In the genomic region with DNA sequence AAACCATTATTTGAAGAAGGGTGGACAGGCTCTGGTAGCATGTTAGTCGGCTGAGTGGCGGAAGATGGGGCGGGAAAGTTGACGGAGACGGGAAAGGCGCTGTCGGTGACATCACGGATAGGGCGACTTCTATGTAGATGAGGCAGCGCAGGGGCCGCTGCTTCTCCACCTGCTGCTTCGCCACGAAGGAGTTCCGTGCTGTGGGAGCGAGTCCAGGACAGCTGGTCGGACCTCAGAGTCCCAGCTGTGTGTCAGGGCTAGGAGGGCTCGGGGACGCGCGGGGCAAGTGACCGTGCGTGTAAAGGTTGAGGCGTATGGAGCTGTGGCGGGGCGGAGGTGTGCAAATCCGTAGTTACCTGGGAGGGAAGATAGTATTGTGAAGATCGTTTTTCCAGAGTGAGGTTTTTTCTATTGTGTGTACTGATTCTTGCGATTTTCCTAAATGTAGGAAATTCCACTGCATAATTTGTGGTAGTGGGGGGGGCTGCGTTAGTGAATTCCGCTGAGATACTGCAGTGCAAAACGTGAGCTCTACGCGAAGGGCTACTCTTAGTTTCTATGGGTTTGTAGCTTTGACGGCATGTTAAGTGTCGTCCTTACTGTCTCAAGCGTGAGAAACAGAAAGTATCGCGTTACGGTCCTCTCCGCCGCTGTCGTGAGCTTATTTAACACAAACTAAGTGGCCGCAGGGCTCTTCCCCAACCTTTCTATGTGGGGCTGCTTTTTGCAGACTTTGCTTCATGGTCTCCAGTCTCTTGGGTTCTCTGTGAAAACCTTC, we compare ENCODE assay signal across 1 cellular context.
A peak's percentile ranks its signal among the peaks of the same experiment; 100 is the strongest.
TF ChIP-seq lines count a peak whose summit lies in the region.

No MANE protein-coding gene starts in this region.

TF ChIP-seq in HEK293, 187 proteins besides CTCF, POLR2A, EP300 and RAD21 (continued from another document):
- TF ChIP-seq GFI1B (tag by site-specific recombination; IDR thresholded peaks at IDR 0.05), result peak; percentile 72
- TF ChIP-seq BCL11A (tag by site-specific recombination; IDR thresholded peaks at IDR 0.05; ENCODE audit: low read depth), result 0 out of 2 replicates have a peak, but pooled peaks have one; percentile 76
- peak; percentile 77 for TF ChIP-seq ZNF843 (tag by site-specific recombination; IDR thresholded peaks at IDR 0.05)
- peak; percentile 99 for TF ChIP-seq IKZF3 (tag by site-specific recombination; IDR thresholded peaks at IDR 0.05)
- peak; percentile 45; the same call in 1 of the 2 replicates for TF ChIP-seq ZNF837 (tag by site-specific recombination; IDR thresholded peaks at IDR 0.05)
- peak; percentile 77 for TF ChIP-seq ZBTB20 (tag by site-specific recombination; IDR thresholded peaks at IDR 0.05)
- peak; percentile 85 for TF ChIP-seq ZSCAN30 (tag by site-specific recombination; IDR thresholded peaks at IDR 0.05)
- peak; percentile 98 for TF ChIP-seq ZXDB (tag by site-specific recombination; IDR thresholded peaks at IDR 0.05)
- TF ChIP-seq ZNF785 (tag by site-specific recombination; IDR thresholded peaks at IDR 0.05), result peak; percentile 70; the same call in 1 of the 2 replicates
- peak; percentile 76; the same call in 1 of the 2 replicates for TF ChIP-seq TRIM28 (IDR thresholded peaks at IDR 0.05; ENCODE audit: borderline replicate concordance, low read length)
- peak; percentile 67; the same call in 1 of the 2 replicates for TF ChIP-seq ZBTB1 (tag by site-specific recombination; IDR thresholded peaks at IDR 0.05)
- 0 out of 2 replicates have a peak, but pooled peaks have one; percentile 45 for TF ChIP-seq KLF16 (tag by site-specific recombination; IDR thresholded peaks at IDR 0.05)
- TF ChIP-seq ZNF155 (tag by site-specific recombination; IDR thresholded peaks at IDR 0.05), result no peak
- no peak for TF ChIP-seq TCF7L2 (IDR thresholded peaks at IDR 0.05; ENCODE audit: borderline replicate concordance, low read depth, low read length)
- peak; percentile 73 for TF ChIP-seq ZBTB8A (tag by site-specific recombination; IDR thresholded peaks at IDR 0.05)
- TF ChIP-seq, protein P1, sequence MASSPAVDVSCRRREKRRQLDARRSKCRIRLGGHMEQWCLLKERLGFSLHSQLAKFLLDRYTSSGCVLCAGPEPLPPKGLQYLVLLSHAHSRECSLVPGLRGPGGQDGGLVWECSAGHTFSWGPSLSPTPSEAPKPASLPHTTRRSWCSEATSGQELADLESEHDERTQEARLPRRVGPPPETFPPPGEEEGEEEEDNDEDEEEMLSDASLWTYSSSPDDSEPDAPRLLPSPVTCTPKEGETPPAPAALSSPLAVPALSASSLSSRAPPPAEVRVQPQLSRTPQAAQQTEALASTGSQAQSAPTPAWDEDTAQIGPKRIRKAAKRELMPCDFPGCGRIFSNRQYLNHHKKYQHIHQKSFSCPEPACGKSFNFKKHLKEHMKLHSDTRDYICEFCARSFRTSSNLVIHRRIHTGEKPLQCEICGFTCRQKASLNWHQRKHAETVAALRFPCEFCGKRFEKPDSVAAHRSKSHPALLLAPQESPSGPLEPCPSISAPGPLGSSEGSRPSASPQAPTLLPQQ (tag by site-specific recombination; IDR thresholded peaks at IDR 0.05), result peak; percentile 82
- peak; percentile 98 for TF ChIP-seq ZNF629 (tag by site-specific recombination; IDR thresholded peaks at IDR 0.05)
- TF ChIP-seq, protein P2, sequence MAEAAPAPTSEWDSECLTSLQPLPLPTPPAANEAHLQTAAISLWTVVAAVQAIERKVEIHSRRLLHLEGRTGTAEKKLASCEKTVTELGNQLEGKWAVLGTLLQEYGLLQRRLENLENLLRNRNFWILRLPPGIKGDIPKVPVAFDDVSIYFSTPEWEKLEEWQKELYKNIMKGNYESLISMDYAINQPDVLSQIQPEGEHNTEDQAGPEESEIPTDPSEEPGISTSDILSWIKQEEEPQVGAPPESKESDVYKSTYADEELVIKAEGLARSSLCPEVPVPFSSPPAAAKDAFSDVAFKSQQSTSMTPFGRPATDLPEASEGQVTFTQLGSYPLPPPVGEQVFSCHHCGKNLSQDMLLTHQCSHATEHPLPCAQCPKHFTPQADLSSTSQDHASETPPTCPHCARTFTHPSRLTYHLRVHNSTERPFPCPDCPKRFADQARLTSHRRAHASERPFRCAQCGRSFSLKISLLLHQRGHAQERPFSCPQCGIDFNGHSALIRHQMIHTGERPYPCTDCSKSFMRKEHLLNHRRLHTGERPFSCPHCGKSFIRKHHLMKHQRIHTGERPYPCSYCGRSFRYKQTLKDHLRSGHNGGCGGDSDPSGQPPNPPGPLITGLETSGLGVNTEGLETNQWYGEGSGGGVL (tag by site-specific recombination; IDR thresholded peaks at IDR 0.05), result peak; percentile 64
- peak; percentile 94 for TF ChIP-seq ZNF366 (tag by site-specific recombination; conservative IDR thresholded peaks at IDR 0.05)
- peak; percentile 88 for TF ChIP-seq ZNF660 (tag by site-specific recombination; IDR thresholded peaks at IDR 0.05)
- TF ChIP-seq, protein P3, sequence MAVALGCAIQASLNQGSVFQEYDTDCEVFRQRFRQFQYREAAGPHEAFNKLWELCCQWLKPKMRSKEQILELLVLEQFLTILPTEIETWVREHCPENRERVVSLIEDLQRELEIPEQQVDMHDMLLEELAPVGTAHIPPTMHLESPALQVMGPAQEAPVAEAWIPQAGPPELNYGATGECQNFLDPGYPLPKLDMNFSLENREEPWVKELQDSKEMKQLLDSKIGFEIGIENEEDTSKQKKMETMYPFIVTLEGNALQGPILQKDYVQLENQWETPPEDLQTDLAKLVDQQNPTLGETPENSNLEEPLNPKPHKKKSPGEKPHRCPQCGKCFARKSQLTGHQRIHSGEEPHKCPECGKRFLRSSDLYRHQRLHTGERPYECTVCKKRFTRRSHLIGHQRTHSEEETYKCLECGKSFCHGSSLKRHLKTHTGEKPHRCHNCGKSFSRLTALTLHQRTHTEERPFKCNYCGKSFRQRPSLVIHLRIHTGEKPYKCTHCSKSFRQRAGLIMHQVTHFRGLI (tag by site-specific recombination; IDR thresholded peaks at IDR 0.05), result no peak
- peak; percentile 77; the same call in 1 of the 2 replicates for TF ChIP-seq ZNF610 (tag by site-specific recombination; IDR thresholded peaks at IDR 0.05; ENCODE audit: borderline replicate concordance)
- peak; percentile 100 for TF ChIP-seq ZNF600 (tag by site-specific recombination; IDR thresholded peaks at IDR 0.05)
- peak; percentile 77 for TF ChIP-seq ZNF335 (tag by site-specific recombination; conservative IDR thresholded peaks at IDR 0.05)
- TF ChIP-seq, protein P4, sequence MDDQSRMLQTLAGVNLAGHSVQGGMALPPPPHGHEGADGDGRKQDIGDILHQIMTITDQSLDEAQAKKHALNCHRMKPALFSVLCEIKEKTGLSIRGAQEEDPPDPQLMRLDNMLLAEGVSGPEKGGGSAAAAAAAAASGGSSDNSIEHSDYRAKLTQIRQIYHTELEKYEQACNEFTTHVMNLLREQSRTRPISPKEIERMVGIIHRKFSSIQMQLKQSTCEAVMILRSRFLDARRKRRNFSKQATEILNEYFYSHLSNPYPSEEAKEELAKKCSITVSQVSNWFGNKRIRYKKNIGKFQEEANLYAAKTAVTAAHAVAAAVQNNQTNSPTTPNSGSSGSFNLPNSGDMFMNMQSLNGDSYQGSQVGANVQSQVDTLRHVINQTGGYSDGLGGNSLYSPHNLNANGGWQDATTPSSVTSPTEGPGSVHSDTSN (CRISPR knock-in tag; IDR thresholded peaks at IDR 0.05), result no peak
- peak; percentile 99 for TF ChIP-seq SCRT2 (tag by site-specific recombination; IDR thresholded peaks at IDR 0.05)
- peak; percentile 80 for TF ChIP-seq ZNF341 (tag by site-specific recombination; IDR thresholded peaks at IDR 0.05; ENCODE audit: low read depth)
- no peak for TF ChIP-seq ZNF354C (tag by site-specific recombination; IDR thresholded peaks at IDR 0.05; ENCODE audit: borderline replicate concordance, low read depth)
- peak; percentile 42; the same call in 1 of the 2 replicates for TF ChIP-seq ZNF792 (tag by site-specific recombination; IDR thresholded peaks at IDR 0.05)
- peak; percentile 36; the same call in 1 of the 2 replicates for TF ChIP-seq OSR2 (tag by site-specific recombination; IDR thresholded peaks at IDR 0.05)
- peak; percentile 35; the same call in 1 of the 2 replicates for TF ChIP-seq ZNF558 (tag by site-specific recombination; IDR thresholded peaks at IDR 0.05)
- TF ChIP-seq, protein P5, sequence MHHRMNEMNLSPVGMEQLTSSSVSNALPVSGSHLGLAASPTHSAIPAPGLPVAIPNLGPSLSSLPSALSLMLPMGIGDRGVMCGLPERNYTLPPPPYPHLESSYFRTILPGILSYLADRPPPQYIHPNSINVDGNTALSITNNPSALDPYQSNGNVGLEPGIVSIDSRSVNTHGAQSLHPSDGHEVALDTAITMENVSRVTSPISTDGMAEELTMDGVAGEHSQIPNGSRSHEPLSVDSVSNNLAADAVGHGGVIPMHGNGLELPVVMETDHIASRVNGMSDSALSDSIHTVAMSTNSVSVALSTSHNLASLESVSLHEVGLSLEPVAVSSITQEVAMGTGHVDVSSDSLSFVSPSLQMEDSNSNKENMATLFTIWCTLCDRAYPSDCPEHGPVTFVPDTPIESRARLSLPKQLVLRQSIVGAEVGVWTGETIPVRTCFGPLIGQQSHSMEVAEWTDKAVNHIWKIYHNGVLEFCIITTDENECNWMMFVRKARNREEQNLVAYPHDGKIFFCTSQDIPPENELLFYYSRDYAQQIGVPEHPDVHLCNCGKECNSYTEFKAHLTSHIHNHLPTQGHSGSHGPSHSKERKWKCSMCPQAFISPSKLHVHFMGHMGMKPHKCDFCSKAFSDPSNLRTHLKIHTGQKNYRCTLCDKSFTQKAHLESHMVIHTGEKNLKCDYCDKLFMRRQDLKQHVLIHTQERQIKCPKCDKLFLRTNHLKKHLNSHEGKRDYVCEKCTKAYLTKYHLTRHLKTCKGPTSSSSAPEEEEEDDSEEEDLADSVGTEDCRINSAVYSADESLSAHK (tag by site-specific recombination; IDR thresholded peaks at IDR 0.05), result peak; percentile 59; the same call in 1 of the 2 replicates
- TF ChIP-seq ZNF280D (tag by site-specific recombination; IDR thresholded peaks at IDR 0.05), result no peak
- TF ChIP-seq KLF10 (tag by site-specific recombination; IDR thresholded peaks at IDR 0.05), result peak; percentile 90; the same call in 1 of the 2 replicates
- no peak for TF ChIP-seq ZNF621 (tag by site-specific recombination; IDR thresholded peaks at IDR 0.05)
- TF ChIP-seq ZNF501 (tag by site-specific recombination; IDR thresholded peaks at IDR 0.05), result peak; percentile 86
- TF ChIP-seq, protein P6, sequence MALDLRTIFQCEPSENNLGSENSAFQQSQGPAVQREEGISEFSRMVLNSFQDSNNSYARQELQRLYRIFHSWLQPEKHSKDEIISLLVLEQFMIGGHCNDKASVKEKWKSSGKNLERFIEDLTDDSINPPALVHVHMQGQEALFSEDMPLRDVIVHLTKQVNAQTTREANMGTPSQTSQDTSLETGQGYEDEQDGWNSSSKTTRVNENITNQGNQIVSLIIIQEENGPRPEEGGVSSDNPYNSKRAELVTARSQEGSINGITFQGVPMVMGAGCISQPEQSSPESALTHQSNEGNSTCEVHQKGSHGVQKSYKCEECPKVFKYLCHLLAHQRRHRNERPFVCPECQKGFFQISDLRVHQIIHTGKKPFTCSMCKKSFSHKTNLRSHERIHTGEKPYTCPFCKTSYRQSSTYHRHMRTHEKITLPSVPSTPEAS (tag by site-specific recombination; IDR thresholded peaks at IDR 0.05), result peak; percentile 49; the same call in 1 of the 2 replicates
- TF ChIP-seq ZNF157 (tag by site-specific recombination; IDR thresholded peaks at IDR 0.05), result no peak
- TF ChIP-seq, protein P7, sequence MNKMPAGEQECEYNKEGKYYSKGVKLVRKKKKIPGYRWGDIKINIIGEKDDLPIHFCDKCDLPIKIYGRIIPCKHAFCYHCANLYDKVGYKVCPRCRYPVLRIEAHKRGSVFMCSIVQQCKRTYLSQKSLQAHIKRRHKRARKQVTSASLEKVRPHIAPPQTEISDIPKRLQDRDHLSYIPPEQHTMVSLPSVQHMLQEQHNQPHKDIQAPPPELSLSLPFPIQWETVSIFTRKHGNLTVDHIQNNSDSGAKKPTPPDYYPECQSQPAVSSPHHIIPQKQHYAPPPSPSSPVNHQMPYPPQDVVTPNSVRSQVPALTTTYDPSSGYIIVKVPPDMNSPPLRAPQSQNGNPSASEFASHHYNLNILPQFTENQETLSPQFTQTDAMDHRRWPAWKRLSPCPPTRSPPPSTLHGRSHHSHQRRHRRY (tag by site-specific recombination; IDR thresholded peaks at IDR 0.05), result no peak
- TF ChIP-seq ZNF174 (tag by site-specific recombination; IDR thresholded peaks at IDR 0.05), result no peak
- TF ChIP-seq ZNF391 (tag by site-specific recombination; IDR thresholded peaks at IDR 0.05; ENCODE audit: borderline replicate concordance, low read depth), result peak; percentile 61; the same call in 1 of the 2 replicates
- 0 out of 2 replicates have a peak, but pooled peaks have one; percentile 57 for TF ChIP-seq ZFP37 (tag by site-specific recombination; IDR thresholded peaks at IDR 0.05)
- peak; percentile 48 for TF ChIP-seq SP2 (tag by site-specific recombination; IDR thresholded peaks at IDR 0.05)
- TF ChIP-seq ZNF132 (tag by site-specific recombination; IDR thresholded peaks at IDR 0.05; ENCODE audit: borderline replicate concordance), result no peak
TF ChIP-seq in HEK293: peak in this region for 77.
